Comparison of ENCODE assay signal across 1 cellular context in the genomic region with DNA sequence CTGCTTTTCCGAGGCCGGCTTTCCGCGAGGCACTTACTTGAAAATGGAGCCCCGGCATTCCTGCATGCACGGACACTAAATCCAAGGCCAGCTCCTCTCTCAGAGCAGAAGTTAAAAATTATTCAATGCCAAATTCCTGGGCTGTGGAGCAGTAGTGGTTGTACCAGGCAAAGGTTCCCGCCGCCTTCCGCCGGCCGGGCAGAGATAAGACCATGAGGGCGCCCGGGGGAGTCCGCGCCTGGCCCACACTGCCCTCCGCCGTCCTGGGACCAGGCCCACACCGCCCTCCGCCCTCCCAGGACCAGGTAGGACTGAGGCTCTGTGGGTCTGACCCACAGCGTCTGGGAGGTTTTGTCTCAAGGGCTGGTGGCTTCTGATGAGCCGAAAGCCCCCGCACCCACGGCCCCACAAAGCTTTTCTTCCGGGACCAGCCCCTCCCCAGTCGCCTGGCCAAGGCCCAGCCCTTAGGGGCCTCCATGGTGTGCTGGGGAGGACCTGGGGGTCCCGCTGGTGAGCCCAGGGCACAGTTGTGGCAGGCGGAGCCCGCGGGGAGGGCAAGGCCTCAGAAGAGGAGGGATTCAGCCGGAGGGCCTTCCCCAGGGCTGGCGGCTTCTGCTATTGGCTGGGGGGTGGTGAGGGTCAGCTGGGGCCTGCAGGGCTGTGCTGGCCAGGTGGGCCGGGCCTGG.
TF ChIP-seq lines count a peak whose summit lies in the region.

No MANE protein-coding gene starts in this region.

TF ChIP-seq in HepG2, 621 proteins besides CTCF, POLR2A, EP300 and RAD21 (continued from another document and continues in another):
- TF ChIP-seq, protein P1, sequence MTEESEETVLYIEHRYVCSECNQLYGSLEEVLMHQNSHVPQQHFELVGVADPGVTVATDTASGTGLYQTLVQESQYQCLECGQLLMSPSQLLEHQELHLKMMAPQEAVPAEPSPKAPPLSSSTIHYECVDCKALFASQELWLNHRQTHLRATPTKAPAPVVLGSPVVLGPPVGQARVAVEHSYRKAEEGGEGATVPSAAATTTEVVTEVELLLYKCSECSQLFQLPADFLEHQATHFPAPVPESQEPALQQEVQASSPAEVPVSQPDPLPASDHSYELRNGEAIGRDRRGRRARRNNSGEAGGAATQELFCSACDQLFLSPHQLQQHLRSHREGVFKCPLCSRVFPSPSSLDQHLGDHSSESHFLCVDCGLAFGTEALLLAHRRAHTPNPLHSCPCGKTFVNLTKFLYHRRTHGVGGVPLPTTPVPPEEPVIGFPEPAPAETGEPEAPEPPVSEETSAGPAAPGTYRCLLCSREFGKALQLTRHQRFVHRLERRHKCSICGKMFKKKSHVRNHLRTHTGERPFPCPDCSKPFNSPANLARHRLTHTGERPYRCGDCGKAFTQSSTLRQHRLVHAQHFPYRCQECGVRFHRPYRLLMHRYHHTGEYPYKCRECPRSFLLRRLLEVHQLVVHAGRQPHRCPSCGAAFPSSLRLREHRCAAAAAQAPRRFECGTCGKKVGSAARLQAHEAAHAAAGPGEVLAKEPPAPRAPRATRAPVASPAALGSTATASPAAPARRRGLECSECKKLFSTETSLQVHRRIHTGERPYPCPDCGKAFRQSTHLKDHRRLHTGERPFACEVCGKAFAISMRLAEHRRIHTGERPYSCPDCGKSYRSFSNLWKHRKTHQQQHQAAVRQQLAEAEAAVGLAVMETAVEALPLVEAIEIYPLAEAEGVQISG (CRISPR knock-in tag; IDR thresholded peaks at IDR 0.05) = peak; percentile 35; the same call in 1 of the 2 replicates
- TF ChIP-seq FOXO1 (CRISPR knock-in tag; IDR thresholded peaks at IDR 0.05) = no peak
- no peak for TF ChIP-seq ZFP36L2 (CRISPR knock-in tag; IDR thresholded peaks at IDR 0.05)
- TF ChIP-seq ZNF598 (CRISPR knock-in tag; IDR thresholded peaks at IDR 0.05; ENCODE audit: borderline replicate concordance) = 0 out of 2 replicates have a peak, but pooled peaks have one; percentile 10
- no peak for TF ChIP-seq ZNF207 (IDR thresholded peaks at IDR 0.05; ENCODE audit: borderline replicate concordance)
- TF ChIP-seq, protein P2, sequence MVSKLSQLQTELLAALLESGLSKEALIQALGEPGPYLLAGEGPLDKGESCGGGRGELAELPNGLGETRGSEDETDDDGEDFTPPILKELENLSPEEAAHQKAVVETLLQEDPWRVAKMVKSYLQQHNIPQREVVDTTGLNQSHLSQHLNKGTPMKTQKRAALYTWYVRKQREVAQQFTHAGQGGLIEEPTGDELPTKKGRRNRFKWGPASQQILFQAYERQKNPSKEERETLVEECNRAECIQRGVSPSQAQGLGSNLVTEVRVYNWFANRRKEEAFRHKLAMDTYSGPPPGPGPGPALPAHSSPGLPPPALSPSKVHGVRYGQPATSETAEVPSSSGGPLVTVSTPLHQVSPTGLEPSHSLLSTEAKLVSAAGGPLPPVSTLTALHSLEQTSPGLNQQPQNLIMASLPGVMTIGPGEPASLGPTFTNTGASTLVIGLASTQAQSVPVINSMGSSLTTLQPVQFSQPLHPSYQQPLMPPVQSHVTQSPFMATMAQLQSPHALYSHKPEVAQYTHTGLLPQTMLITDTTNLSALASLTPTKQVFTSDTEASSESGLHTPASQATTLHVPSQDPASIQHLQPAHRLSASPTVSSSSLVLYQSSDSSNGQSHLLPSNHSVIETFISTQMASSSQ (IDR thresholded peaks at IDR 0.05; ENCODE audit: low read depth) = peak; percentile 42; the same call in 1 of the 2 replicates
- TF ChIP-seq, protein P2 (CRISPR knock-in tag; IDR thresholded peaks at IDR 0.05; ENCODE audit: borderline replicate concordance) = peak; percentile 44; the same call in 1 of the 2 replicates
- TF ChIP-seq TMF1 (CRISPR knock-in tag; IDR thresholded peaks at IDR 0.05; ENCODE audit: low read depth) = no peak
- TF ChIP-seq ZFYVE20 (CRISPR knock-in tag; IDR thresholded peaks at IDR 0.05; ENCODE audit: borderline replicate concordance, low read depth) = no peak
- no peak for TF ChIP-seq ZSCAN25 (CRISPR knock-in tag; IDR thresholded peaks at IDR 0.05)
- TF ChIP-seq ZNF7 (CRISPR knock-in tag; IDR thresholded peaks at IDR 0.05) = no peak
- no peak for TF ChIP-seq RFX5 (IDR thresholded peaks at IDR 0.05; ENCODE audit: low read depth, low read length)
- no peak for TF ChIP-seq ZNF101 (CRISPR knock-in tag; IDR thresholded peaks at IDR 0.05; ENCODE audit: borderline replicate concordance, low read depth)
- TF ChIP-seq AHR (CRISPR knock-in tag; IDR thresholded peaks at IDR 0.05) = no peak
- TF ChIP-seq, protein P3, sequence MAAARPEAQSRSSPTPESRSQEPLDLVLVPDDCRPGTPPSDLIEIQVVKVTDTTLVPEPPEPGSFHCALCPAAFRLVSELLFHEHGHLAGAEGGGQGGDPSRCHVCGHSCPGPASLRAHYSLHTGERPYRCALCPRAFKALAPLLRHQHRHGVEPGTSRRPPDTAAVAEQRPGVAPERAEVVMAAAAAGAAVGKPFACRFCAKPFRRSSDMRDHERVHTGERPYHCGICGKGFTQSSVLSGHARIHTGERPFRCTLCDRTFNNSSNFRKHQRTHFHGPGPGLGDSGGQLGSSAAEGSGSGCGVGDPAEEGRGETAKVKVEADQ (CRISPR knock-in tag; IDR thresholded peaks at IDR 0.05; ENCODE audit: borderline replicate concordance) = no peak
- TF ChIP-seq ZNF230 (CRISPR knock-in tag; IDR thresholded peaks at IDR 0.05) = no peak
- TF ChIP-seq RELA (CRISPR knock-in tag; IDR thresholded peaks at IDR 0.05) = no peak
- TF ChIP-seq SSRP1 (CRISPR knock-in tag; IDR thresholded peaks at IDR 0.05) = no peak
- no peak for TF ChIP-seq ONECUT2 (CRISPR knock-in tag; IDR thresholded peaks at IDR 0.05)
- no peak; the same call in 1 of the 2 replicates for TF ChIP-seq CBFB (CRISPR knock-in tag; IDR thresholded peaks at IDR 0.05)
- TF ChIP-seq, protein P4, sequence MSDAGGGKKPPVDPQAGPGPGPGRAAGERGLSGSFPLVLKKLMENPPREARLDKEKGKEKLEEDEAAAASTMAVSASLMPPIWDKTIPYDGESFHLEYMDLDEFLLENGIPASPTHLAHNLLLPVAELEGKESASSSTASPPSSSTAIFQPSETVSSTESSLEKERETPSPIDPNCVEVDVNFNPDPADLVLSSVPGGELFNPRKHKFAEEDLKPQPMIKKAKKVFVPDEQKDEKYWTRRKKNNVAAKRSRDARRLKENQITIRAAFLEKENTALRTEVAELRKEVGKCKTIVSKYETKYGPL (CRISPR knock-in tag; IDR thresholded peaks at IDR 0.05) = no peak
- no peak; the same call in 1 of the 2 replicates for TF ChIP-seq MEIS2 (CRISPR knock-in tag; IDR thresholded peaks at IDR 0.05)
- TF ChIP-seq, protein P5, sequence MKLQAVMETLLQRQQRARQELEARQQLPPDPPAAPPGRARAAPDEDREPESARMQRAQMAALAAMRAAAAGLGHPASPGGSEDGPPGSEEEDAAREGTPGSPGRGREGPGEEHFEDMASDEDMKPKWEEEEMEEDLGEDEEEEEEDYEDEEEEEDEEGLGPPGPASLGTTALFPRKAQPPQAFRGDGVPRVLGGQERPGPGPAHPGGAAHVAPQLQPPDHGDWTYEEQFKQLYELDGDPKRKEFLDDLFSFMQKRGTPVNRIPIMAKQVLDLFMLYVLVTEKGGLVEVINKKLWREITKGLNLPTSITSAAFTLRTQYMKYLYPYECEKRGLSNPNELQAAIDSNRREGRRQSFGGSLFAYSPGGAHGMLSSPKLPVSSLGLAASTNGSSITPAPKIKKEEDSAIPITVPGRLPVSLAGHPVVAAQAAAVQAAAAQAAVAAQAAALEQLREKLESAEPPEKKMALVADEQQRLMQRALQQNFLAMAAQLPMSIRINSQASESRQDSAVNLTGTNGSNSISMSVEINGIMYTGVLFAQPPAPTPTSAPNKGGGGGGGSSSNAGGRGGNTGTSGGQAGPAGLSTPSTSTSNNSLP (IDR thresholded peaks at IDR 0.05; ENCODE audit: low read depth, low read length) = no peak
- TF ChIP-seq, protein P6, sequence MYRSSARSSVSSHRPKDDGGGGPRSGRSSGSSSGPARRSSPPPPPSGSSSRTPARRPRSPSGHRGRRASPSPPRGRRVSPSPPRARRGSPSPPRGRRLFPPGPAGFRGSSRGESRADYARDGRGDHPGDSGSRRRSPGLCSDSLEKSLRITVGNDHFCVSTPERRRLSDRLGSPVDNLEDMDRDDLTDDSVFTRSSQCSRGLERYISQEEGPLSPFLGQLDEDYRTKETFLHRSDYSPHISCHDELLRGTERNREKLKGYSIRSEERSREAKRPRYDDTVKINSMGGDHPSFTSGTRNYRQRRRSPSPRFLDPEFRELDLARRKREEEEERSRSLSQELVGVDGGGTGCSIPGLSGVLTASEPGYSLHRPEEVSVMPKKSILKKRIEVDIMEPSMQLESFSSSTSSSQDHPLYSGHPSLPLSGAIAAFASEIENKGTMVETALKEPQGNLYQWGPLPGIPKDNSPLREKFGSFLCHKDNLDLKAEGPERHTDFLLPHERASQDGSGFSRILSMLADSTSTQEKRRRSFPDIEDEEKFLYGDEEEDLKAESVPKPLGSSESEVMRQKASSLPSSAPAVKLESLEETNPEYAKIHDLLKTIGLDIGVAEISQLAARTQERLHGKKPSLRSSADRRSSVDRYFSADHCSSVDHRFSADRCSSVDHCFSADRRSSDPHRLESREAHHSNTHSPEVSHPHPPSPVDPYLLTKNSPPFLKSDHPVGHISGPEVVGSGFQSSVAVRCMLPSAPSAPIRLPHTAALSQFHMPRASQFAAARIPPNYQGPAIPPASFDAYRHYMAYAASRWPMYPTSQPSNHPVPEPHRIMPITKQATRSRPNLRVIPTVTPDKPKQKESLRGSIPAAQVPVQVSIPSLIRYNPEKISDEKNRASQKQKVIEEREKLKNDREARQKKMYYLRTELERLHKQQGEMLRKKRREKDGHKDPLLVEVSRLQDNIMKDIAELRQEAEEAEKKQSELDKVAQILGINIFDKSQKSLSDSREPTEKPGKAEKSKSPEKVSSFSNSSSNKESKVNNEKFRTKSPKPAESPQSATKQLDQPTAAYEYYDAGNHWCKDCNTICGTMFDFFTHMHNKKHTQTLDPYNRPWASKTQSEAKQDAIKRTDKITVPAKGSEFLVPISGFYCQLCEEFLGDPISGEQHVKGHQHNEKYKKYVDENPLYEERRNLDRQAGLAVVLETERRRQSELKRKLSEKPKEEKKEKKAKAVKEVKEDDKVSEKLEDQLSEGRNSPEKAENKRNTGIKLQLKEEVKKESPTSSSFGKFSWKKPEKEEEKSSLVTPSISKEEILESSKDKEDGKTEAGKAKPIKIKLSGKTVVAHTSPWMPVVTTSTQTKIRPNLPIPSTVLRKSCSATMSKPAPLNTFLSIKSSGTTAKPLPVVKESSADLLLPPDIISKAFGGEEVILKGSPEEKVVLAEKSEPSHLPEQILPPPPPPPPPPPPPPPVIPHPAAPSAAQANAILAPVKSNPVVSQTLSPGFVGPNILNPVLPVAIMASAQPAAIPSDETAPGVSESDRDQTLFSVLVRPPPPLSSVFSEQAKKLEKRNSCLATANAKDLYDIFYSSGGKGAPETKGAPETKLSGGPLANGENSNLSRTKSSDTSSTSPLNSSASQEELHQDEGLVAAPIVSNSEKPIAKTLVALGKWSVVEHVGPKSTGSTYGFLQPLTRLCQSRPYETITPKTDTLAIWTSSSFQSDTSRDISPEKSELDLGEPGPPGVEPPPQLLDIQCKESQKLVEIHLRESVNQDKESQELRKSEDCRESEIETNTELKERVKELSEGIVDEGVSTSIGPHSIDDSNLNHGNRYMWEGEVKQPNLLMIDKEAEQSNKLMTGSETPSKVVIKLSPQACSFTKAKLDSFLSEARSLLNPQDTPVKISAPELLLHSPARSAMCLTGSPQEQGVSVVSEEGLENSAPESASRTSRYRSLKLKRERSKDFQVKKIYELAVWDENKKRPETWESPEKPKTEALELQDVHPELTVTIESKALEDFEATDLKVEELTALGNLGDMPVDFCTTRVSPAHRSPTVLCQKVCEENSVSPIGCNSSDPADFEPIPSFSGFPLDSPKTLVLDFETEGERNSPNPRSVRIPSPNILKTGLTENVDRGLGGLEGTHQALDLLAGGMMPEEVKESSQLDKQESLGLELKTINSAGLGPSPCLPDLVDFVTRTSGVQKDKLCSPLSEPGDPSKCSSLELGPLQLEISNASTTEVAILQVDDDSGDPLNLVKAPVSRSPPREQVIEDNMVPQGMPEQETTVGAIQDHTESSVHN (CRISPR knock-in tag; IDR thresholded peaks at IDR 0.05) = no peak
- no peak for TF ChIP-seq ZNF12 (CRISPR knock-in tag; IDR thresholded peaks at IDR 0.05)
- no peak for TF ChIP-seq NFRKB (IDR thresholded peaks at IDR 0.05)
- no peak for TF ChIP-seq ZNF282 (IDR thresholded peaks at IDR 0.05; ENCODE audit: partially characterized antibody)
- TF ChIP-seq TRIM24 (CRISPR knock-in tag; IDR thresholded peaks at IDR 0.05) = no peak
- TF ChIP-seq AKAP8 (CRISPR knock-in tag; IDR thresholded peaks at IDR 0.05) = no peak
- TF ChIP-seq SKI (IDR thresholded peaks at IDR 0.05; ENCODE audit: partially characterized antibody) = no peak
- TF ChIP-seq, protein P7, sequence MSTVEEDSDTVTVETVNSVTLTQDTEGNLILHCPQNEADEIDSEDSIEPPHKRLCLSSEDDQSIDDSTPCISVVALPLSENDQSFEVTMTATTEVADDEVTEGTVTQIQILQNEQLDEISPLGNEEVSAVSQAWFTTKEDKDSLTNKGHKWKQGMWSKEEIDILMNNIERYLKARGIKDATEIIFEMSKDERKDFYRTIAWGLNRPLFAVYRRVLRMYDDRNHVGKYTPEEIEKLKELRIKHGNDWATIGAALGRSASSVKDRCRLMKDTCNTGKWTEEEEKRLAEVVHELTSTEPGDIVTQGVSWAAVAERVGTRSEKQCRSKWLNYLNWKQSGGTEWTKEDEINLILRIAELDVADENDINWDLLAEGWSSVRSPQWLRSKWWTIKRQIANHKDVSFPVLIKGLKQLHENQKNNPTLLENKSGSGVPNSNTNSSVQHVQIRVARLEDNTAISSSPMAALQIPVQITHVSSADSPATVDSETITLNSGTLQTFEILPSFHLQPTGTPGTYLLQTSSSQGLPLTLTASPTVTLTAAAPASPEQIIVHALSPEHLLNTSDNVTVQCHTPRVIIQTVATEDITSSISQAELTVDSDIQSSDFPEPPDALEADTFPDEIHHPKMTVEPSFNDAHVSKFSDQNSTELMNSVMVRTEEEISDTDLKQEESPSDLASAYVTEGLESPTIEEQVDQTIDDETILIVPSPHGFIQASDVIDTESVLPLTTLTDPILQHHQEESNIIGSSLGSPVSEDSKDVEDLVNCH (CRISPR knock-in tag; IDR thresholded peaks at IDR 0.05) = no peak
- no peak for TF ChIP-seq ATM (IDR thresholded peaks at IDR 0.05; ENCODE audit: borderline replicate concordance)
- no peak for TF ChIP-seq RFXANK (CRISPR knock-in tag; IDR thresholded peaks at IDR 0.05)
- no peak for TF ChIP-seq ZNF253 (CRISPR knock-in tag; IDR thresholded peaks at IDR 0.05; ENCODE audit: borderline replicate concordance)
- TF ChIP-seq FOXJ3 (CRISPR knock-in tag; IDR thresholded peaks at IDR 0.05; ENCODE audit: borderline replicate concordance) = no peak
- TF ChIP-seq ZNF777 (CRISPR knock-in tag; IDR thresholded peaks at IDR 0.05) = no peak
- TF ChIP-seq FOSL2 (CRISPR knock-in tag; IDR thresholded peaks at IDR 0.05) = peak; percentile 30; the same call in 1 of the 2 replicates
- no peak for TF ChIP-seq IRX3 (CRISPR knock-in tag; IDR thresholded peaks at IDR 0.05; ENCODE audit: borderline replicate concordance, low read depth)
- TF ChIP-seq DNMT1 (CRISPR knock-in tag; IDR thresholded peaks at IDR 0.05) = no peak
